In the genomic region with DNA sequence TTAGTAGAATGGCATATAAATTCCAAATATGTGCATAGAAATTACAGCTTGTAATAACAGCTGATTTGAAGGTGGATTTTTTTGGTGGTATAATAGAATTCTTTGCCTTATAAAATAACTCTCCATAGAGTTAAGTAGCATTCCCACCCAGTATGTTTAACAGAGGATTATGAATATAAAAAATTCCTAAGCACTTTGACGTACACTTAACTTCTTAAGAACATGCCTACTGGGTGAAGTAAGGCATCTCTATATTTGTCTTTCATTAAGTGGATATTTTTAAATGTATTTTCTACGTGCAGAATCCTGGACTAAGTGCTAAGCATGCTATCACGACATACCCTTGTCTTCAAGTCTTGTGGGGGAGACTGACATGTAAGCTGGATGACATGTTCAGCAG, we compare ENCODE assay signal across 22 cellular contexts.
DNase-seq lines count a peak whose midpoint lies in the region; ATAC-seq and TF ChIP-seq lines count a peak whose summit lies in the region.
"Had no signal": no experiment of that assay in that cellular context is flagged by ENCODE, and none has a peak within 500 bp of the region (broad histone marks: within the 10 kb centered on the region; RNA-seq: fewer than 3 reads in every experiment).

No MANE protein-coding gene starts in this region.

- H3K27ac ChIP-seq in left lung = no peak overlapping the region
- no peak overlapping the region for H3K27ac ChIP-seq in lung (ENCODE audit: low read depth in 1 of 2, low read length in 1 of 2)
- no peak overlapping the region for H3K27ac ChIP-seq in upper lobe of right lung
- H3K27ac ChIP-seq: 22Rv1; A549; BLaER1 treated with 17β-estradiol and CSF1 and Interleukin-3, amounts not matched to agents 10 nM and 100 nM; C4-2B had no signal

- intact Hi-C loops in left lung (cut with DNase I) (no loop called here), upper lobe of right lung (cut with DNase I) (no loop called here)

- H3K36me3 ChIP-seq in left lung = no peaks in the 10 kb centered on the region
- H3K36me3 ChIP-seq in lung (ENCODE audit: control insufficient read depth in 2 of 2, insufficient read depth in 2 of 2, low read length in 2 of 2) = no peaks in the 10 kb centered on the region
- H3K36me3 ChIP-seq in upper lobe of right lung = no peaks in the 10 kb centered on the region
- H3K36me3 ChIP-seq: BLaER1 treated with 17β-estradiol and CSF1 and Interleukin-3, amounts not matched to agents 10 nM and 100 nM had no signal

- no peak for DNase-seq in left lung
- no peak for DNase-seq in lung (ENCODE audit: low spot score)
- DNase-seq in upper lobe of right lung = no peak
- DNase-seq in CD1c-positive myeloid dendritic cell (ENCODE audit: extremely low spot score) = no peak
- DNase-seq in left lobe of liver (ENCODE audit: low spot score) = no peak
- DNase-seq: AML-193; CD4-positive, alpha-beta memory T cell; CD4-positive, CD25-positive, alpha-beta regulatory T cell; CD8-positive, alpha-beta memory T cell; COR-L47; DMS 273 treated with DMSO at 0.1 percent for 48 hours; DMS153; DMS53; DMS79; DND-41; EL; GDM1 had no signal

- H3K4me3 ChIP-seq in left lung (no peak overlapping the region), lung (no peak overlapping the region), upper lobe of right lung (no peak overlapping the region)
- H3K4me3 ChIP-seq: A549; BLaER1 treated with 17β-estradiol and CSF1 and Interleukin-3, amounts not matched to agents 10 nM and 100 nM; GM12878 had no signal

- ATAC-seq in left lung (peak; percentile 62), lung (ENCODE audit: insufficient read depth, low FRiP score) (peak; percentile 45), upper lobe of right lung (peak; percentile 32), left lobe of liver (no peak)
- ATAC-seq: A549, GM12878 had no signal

- H3K4me1 ChIP-seq in left lung (no peaks in the 10 kb centered on the region), lung (ENCODE audit: control insufficient read depth in 2 of 2, insufficient read depth in 2 of 2, low read length in 2 of 2) (no peaks in the 10 kb centered on the region), upper lobe of right lung (no peaks in the 10 kb centered on the region)
- H3K4me1 ChIP-seq: A549; BLaER1 treated with 17β-estradiol and CSF1 and Interleukin-3, amounts not matched to agents 10 nM and 100 nM had no signal

- 69 to 90% methylated on average over 3 of the region's 3 CpGs for WGBS in lung, 2 donors

- no peaks in the 10 kb centered on the region for H3K27me3 ChIP-seq in left lung
- H3K27me3 ChIP-seq in lung (ENCODE audit: control insufficient read depth, insufficient read depth) = no peaks in the 10 kb centered on the region
- H3K27me3 ChIP-seq in upper lobe of right lung = no peaks in the 10 kb centered on the region
- H3K27me3 ChIP-seq: BLaER1 treated with 17β-estradiol and CSF1 and Interleukin-3, amounts not matched to agents 10 nM and 100 nM had no signal

- TF ChIP-seq CTCF in left lung (IDR thresholded peaks at IDR 0.05) (no peak), lung (IDR thresholded peaks at IDR 0.05; ENCODE audit: control extremely low read depth, extremely low read depth) (no peak), upper lobe of right lung (IDR thresholded peaks at IDR 0.05) (no peak)

- H3K9me3 ChIP-seq in left lung (no peaks in the 10 kb centered on the region), lung (ENCODE audit: control insufficient read depth in 2 of 2, insufficient read depth in 1 of 2, low read length in 1 of 2) (no peaks in the 10 kb centered on the region), upper lobe of right lung (no peaks in the 10 kb centered on the region)
- H3K9me3 ChIP-seq: A549 had no signal
